ENCODE assay signal across 17 cellular contexts in the genomic region with DNA sequence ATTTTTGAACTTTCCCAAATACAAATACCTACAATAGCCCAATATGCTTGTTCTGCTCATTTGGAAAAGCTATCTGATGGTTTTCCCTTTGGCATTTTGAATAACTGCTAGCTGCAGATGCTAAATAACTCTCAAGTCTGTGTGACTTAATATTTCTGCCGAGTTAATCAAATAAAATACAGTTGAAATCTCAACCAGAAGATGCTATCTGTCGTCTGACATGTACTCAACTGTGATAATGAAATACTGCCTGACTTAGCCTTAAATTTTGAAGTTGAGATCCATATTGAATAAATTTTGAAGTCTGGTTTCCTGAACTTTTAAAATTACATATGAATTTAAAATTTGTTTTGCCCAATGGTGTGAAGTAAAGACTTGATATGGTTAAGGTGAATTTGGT.
A peak's percentile ranks its signal among the peaks of the same experiment; 100 is the strongest.
DNase-seq lines count a peak whose midpoint lies in the region; ATAC-seq and TF ChIP-seq lines count a peak whose summit lies in the region.
"Had no signal": no experiment of that assay in that cellular context is flagged by ENCODE, and none has a peak within 500 bp of the region (broad histone marks: within the 10 kb centered on the region; RNA-seq: fewer than 3 reads in every experiment).

No MANE protein-coding gene starts in this region.

- H3K4me1 Mint-ChIP-seq in GM23338: peaks cover 39% of the 10 kb centered on the region
- H3K4me1 Mint-ChIP-seq: CD14-positive monocyte; CD4-positive, alpha-beta memory T cell; CD4-positive, CD25-positive, alpha-beta regulatory T cell; CD8-positive, alpha-beta memory T cell had no signal

- no peaks in the 10 kb centered on the region for H3F3A ChIP-seq in GM23338 (replicated peaks; ENCODE audit: low read depth)

- H3K36me3 Mint-ChIP-seq in GM23338 (ENCODE audit: low read depth): no peaks in the 10 kb centered on the region
- H3K36me3 Mint-ChIP-seq: CD14-positive monocyte; CD4-positive, alpha-beta memory T cell; CD4-positive, CD25-positive, alpha-beta regulatory T cell; CD8-positive, alpha-beta memory T cell had no signal

- H3K4me3 ChIP-seq in GM23338: no peak overlapping the region
- H3K4me3 ChIP-seq: BLaER1 had no signal

- H3K9me2 ChIP-seq in GM23338 (ENCODE audit: insufficient read depth): peaks cover 7% of the 10 kb centered on the region; the same call in 1 of the 2 replicates

- peak overlapping the region; percentile 35; the same call in 1 of the 2 replicates for H3K4me2 ChIP-seq in GM23338
- H3K4me2 ChIP-seq: BLaER1 had no signal

- no peaks in the 10 kb centered on the region for H4K20me1 ChIP-seq in GM23338 (replicated peaks; ENCODE audit: insufficient read depth)
- H4K20me1 ChIP-seq: BLaER1 had no signal

- peaks cover 5% of the 10 kb centered on the region for H3K27me3 Mint-ChIP-seq in GM23338 (ENCODE audit: insufficient read depth, low read depth, poor library complexity)

- no peaks in the 10 kb centered on the region for H3K36me3 ChIP-seq in GM23338 (ENCODE audit: insufficient read depth)
- H3K36me3 ChIP-seq: BE2C, BLaER1 had no signal

- no peaks in the 10 kb centered on the region for H3K9me3 Mint-ChIP-seq in GM23338
- H3K9me3 Mint-ChIP-seq: CD4-positive, alpha-beta memory T cell; CD4-positive, CD25-positive, alpha-beta regulatory T cell; CD8-positive, alpha-beta memory T cell had no signal

- H3K4me1 ChIP-seq in GM23338 (ENCODE audit: insufficient read depth): peaks cover 26% of the 10 kb centered on the region
- H3K4me1 ChIP-seq: BE2C, BLaER1 had no signal

- ATAC-seq in GM23338 (no peak), SK-N-SH treated with all-trans-retinoic acid at 6 μM for 48 hours (no peak)

- in situ Hi-C loops in GM13977 (cut with MboI; ENCODE audit: low pct_unique_long_range_greater_than_20kb, low sequenced_read_pairs, unreplicated experiment): no loop called here

- H3K27ac Mint-ChIP-seq in GM23338: peak overlapping the region; percentile 17; the same call in 1 of the 2 replicates
- H3K27ac Mint-ChIP-seq: CD14-positive monocyte; CD4-positive, alpha-beta memory T cell; CD4-positive, CD25-positive, alpha-beta regulatory T cell; CD8-positive, alpha-beta memory T cell had no signal

- H3K79me2 ChIP-seq in GM23338 (replicated peaks; ENCODE audit: insufficient read depth): no peaks in the 10 kb centered on the region

- H2AFZ ChIP-seq in GM23338: no peak overlapping the region

- TF ChIP-seq CTCF in GM23338 (conservative IDR thresholded peaks at IDR 0.05; ENCODE audit: low read depth in 2 of 2): no peak
- no peak for TF ChIP-seq CTCF in GM13977 (IDR thresholded peaks at IDR 0.05; ENCODE audit: extremely low read depth, insufficient read depth, missing control alignments)

- no peaks in the 10 kb centered on the region for H3K27me3 ChIP-seq in GM23338 (ENCODE audit: insufficient read depth)
- H3K27me3 ChIP-seq: BE2C, BLaER1 had no signal

- no peak overlapping the region for H3K27ac ChIP-seq in GM23338 (ENCODE audit: low read depth)
- H3K27ac ChIP-seq: BLaER1 had no signal

- DNase-seq in GM23338 (ENCODE audit: low spot score): no peak
- DNase-seq in islet precursor cell: no peak
- no peak for DNase-seq in GM13977 (ENCODE audit: low spot score)
- DNase-seq in retina: no peak
- DNase-seq: 8988T; ACHN; BE2C; C1 segment of cervical spinal cord; CD4-positive, alpha-beta memory T cell; CD4-positive, CD25-positive, alpha-beta regulatory T cell; CD8-positive, alpha-beta memory T cell; COR-L47; DMS79 treated with DMSO at 0.1 percent for 48 hours; GF-D8 had no signal

- H3K4me3 Mint-ChIP-seq in GM23338: no peak overlapping the region
- H3K4me3 Mint-ChIP-seq: CD14-positive monocyte; CD4-positive, alpha-beta memory T cell; CD4-positive, CD25-positive, alpha-beta regulatory T cell; CD8-positive, alpha-beta memory T cell had no signal

TF ChIP-seq in GM23338, 12 proteins besides CTCF, POLR2A, EP300 and RAD21 (continues in another document):
- TF ChIP-seq ZNF114 (CRISPR knock-in tag; IDR thresholded peaks at IDR 0.05) (no peak), STAT1 (IDR thresholded peaks at IDR 0.05; ENCODE audit: unreplicated experiment) (no peak), NANOG (IDR thresholded peaks at IDR 0.05; ENCODE audit: borderline replicate concordance) (no peak), JUNB (IDR thresholded peaks at IDR 0.05; ENCODE audit: unreplicated experiment) (no peak), EZH2phosphoT487 (IDR thresholded peaks at IDR 0.05; ENCODE audit: unreplicated experiment) (no peak), CREB1 (CRISPR knock-in tag; IDR thresholded peaks at IDR 0.05; ENCODE audit: low read depth) (no peak), ZNF331 (CRISPR knock-in tag; IDR thresholded peaks at IDR 0.05; ENCODE audit: low read depth) (no peak), EZH2 (IDR thresholded peaks at IDR 0.05; ENCODE audit: low read depth, unreplicated experiment) (no peak)
- TF ChIP-seq, protein P1, sequence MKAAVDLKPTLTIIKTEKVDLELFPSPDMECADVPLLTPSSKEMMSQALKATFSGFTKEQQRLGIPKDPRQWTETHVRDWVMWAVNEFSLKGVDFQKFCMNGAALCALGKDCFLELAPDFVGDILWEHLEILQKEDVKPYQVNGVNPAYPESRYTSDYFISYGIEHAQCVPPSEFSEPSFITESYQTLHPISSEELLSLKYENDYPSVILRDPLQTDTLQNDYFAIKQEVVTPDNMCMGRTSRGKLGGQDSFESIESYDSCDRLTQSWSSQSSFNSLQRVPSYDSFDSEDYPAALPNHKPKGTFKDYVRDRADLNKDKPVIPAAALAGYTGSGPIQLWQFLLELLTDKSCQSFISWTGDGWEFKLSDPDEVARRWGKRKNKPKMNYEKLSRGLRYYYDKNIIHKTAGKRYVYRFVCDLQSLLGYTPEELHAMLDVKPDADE (IDR thresholded peaks at IDR 0.05): no peak

TF ChIP-seq in SK-N-SH treated with all-trans-retinoic acid at 6 μM for 48 hours, 23 proteins besides CTCF, POLR2A, EP300 and RAD21:
- TF ChIP-seq, protein P2, sequence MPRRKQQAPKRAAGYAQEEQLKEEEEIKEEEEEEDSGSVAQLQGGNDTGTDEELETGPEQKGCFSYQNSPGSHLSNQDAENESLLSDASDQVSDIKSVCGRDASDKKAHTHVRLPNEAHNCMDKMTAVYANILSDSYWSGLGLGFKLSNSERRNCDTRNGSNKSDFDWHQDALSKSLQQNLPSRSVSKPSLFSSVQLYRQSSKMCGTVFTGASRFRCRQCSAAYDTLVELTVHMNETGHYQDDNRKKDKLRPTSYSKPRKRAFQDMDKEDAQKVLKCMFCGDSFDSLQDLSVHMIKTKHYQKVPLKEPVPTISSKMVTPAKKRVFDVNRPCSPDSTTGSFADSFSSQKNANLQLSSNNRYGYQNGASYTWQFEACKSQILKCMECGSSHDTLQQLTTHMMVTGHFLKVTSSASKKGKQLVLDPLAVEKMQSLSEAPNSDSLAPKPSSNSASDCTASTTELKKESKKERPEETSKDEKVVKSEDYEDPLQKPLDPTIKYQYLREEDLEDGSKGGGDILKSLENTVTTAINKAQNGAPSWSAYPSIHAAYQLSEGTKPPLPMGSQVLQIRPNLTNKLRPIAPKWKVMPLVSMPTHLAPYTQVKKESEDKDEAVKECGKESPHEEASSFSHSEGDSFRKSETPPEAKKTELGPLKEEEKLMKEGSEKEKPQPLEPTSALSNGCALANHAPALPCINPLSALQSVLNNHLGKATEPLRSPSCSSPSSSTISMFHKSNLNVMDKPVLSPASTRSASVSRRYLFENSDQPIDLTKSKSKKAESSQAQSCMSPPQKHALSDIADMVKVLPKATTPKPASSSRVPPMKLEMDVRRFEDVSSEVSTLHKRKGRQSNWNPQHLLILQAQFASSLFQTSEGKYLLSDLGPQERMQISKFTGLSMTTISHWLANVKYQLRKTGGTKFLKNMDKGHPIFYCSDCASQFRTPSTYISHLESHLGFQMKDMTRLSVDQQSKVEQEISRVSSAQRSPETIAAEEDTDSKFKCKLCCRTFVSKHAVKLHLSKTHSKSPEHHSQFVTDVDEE (CRISPR knock-in tag; IDR thresholded peaks at IDR 0.05): peak; percentile 51; the same call in 1 of the 2 replicates
- 0 out of 2 replicates have a peak, but pooled peaks have one; percentile 56 for TF ChIP-seq ZFP3 (CRISPR knock-in tag; IDR thresholded peaks at IDR 0.05)
- TF ChIP-seq GLIS3 (CRISPR knock-in tag; IDR thresholded peaks at IDR 0.05): no peak
- peak; percentile 77 for TF ChIP-seq ISL1 (CRISPR knock-in tag; IDR thresholded peaks at IDR 0.05)
